ENCODE assay signal across 11 cellular contexts in the genomic region with DNA sequence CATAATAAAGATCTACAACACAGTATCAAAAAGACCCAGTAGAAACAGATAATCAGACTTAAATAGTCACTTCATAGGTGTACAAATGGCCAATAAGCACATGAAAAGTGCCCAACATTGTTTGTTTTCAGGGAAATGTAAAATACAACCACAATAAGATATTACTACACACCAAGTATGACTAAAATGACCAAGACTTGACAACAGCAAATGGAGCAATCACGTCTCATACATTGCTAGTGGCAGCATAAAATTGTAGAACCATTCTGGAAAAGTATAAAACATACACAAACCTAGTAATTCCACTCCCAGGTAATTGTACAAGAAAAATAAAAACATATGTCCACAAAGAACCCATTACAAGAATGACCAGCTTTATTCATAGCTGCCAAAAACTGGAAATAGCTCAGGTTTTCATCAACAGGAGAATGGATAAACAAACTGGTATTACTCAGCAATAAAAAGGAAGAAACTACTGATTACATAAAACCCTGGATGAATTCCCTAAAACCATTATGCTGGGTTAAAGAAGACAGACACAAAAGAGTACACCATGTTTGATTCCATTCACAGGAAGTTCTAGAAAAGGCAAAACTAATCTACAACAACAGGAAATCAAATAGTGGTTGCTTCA.
DNase-seq lines count a peak whose midpoint lies in the region; ATAC-seq and TF ChIP-seq lines count a peak whose summit lies in the region.
"Had no signal": no experiment of that assay in that cellular context is flagged by ENCODE, and none has a peak within 500 bp of the region (broad histone marks: within the 10 kb centered on the region; RNA-seq: fewer than 3 reads in every experiment).

No MANE protein-coding gene starts in this region.

- DNase-seq in AG08396 (ENCODE audit: low spot score) (peak; percentile 48), cerebellar cortex (ENCODE audit: low spot score) (peak; percentile 18), NCI-H1417 treated with DMSO at 0.1 percent for 48 hours (lab: John Stamatoyannopoulos, UW) (no peak), activated T-cell treated with anti-CD3 and anti-CD28 coated beads for 4 hours (no peak)
- DNase-seq: activated naive CD4-positive, alpha-beta T cell treated with anti-CD3 and anti-CD28 coated beads, Interleukin-2, amount 50 U/mL, for 16 hours; NCI-H2227 treated with DMSO at 0.1 percent for 48 hours; T-helper 1 cell had no signal

- POLR2A ChIA-PET in HEK293 (lab: Yijun Ruan, JAX): no interaction called here

- H3K4me3 ChIP-seq in HEK293 (ENCODE audit: low read depth, low read length) (no peak overlapping the region), muscle layer of duodenum (ENCODE audit: low read depth in 1 of 2, low read length in 2 of 2) (no peak overlapping the region)

- no peaks in the 10 kb centered on the region for H3K27me3 ChIP-seq in muscle layer of duodenum (ENCODE audit: low read depth, low read length)

- H3K9me3 ChIP-seq in HEK293 (ENCODE audit: control insufficient read depth, insufficient read depth, low read depth, low read length) (peaks cover 2% of the 10 kb centered on the region), muscle layer of duodenum (ENCODE audit: control insufficient read depth in 1 of 2, low read length in 2 of 2) (no peaks in the 10 kb centered on the region)

- ATAC-seq in GM21825 (IDR thresholded peaks at IDR 0.05; ENCODE audit: unreplicated experiment) (no peak), HG03045 (IDR thresholded peaks at IDR 0.05; ENCODE audit: unreplicated experiment) (no peak)

- H3K4me1 ChIP-seq in HEK293 (ENCODE audit: control insufficient read depth, insufficient read depth, low read length) (peaks cover under 1% of the 10 kb centered on the region; the same call in 1 of the 2 replicates), muscle layer of duodenum (ENCODE audit: control insufficient read depth in 1 of 2, insufficient read depth in 2 of 2, low read length in 2 of 2) (peaks cover 0 to 4% of the 10 kb centered on the region in 2 donors)

- TF ChIP-seq CTCF in HEK293 (tag by site-specific recombination; IDR thresholded peaks at IDR 0.05): no peak

- CTCF ChIA-PET in HEK293 (lab: Yijun Ruan, JAX): interaction anchor here (0.9 kb wide), 1 partner anchor 257 kb away, joined by 3 read pairs; no protein-coding TSS in a partner anchor

- H3K27ac ChIP-seq in HEK293 (ENCODE audit: extremely low read depth, low read depth, low read length) (no peak overlapping the region), muscle layer of duodenum (ENCODE audit: low read length) (peak overlapping the region; percentile 60)

- H3K36me3 ChIP-seq in HEK293 (ENCODE audit: control insufficient read depth in 2 of 2, insufficient read depth in 1 of 2, low read length in 2 of 2) (peaks cover 30 to 48% of the 10 kb centered on the region in 2 experiments), muscle layer of duodenum (ENCODE audit: control insufficient read depth in 1 of 2, insufficient read depth in 2 of 2, low read length in 2 of 2) (peaks cover 4 to 30% of the 10 kb centered on the region in 2 donors)

TF ChIP-seq in HEK293, 187 proteins besides CTCF, POLR2A, EP300 and RAD21:
- no peak for TF ChIP-seq ZNF707 (tag by site-specific recombination; IDR thresholded peaks at IDR 0.05)
- TF ChIP-seq, protein P1, sequence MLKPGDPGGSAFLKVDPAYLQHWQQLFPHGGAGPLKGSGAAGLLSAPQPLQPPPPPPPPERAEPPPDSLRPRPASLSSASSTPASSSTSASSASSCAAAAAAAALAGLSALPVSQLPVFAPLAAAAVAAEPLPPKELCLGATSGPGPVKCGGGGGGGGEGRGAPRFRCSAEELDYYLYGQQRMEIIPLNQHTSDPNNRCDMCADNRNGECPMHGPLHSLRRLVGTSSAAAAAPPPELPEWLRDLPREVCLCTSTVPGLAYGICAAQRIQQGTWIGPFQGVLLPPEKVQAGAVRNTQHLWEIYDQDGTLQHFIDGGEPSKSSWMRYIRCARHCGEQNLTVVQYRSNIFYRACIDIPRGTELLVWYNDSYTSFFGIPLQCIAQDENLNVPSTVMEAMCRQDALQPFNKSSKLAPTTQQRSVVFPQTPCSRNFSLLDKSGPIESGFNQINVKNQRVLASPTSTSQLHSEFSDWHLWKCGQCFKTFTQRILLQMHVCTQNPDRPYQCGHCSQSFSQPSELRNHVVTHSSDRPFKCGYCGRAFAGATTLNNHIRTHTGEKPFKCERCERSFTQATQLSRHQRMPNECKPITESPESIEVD (tag by site-specific recombination; IDR thresholded peaks at IDR 0.05): peak; percentile 39

Comparison
In these comparisons a context has a peak if more than half of its experiments do, and no peak if none do; other contexts are left out.
1. DNase-seq: peak in AG08396 (single experiment) and cerebellar cortex (single experiment); none in NCI-H1417 treated with DMSO at 0.1 percent for 48 hours (single experiment) and activated T-cell treated with anti-CD3 and anti-CD28 coated beads for 4 hours (single experiment).